ENCODE assay signal across 15 cellular contexts in genomic region chr11:75293903-75294302, GRCh38. TPM values are rescaled to one million over a fixed set of nuclear protein-coding genes. Genes with fewer than 3 reads are reported as not detected.
DNase-seq lines count a peak whose midpoint lies in the region; ATAC-seq lines count a peak whose summit lies in the region.
"Had no signal": no experiment of that assay in that cellular context is flagged by ENCODE, and none has a peak within 500 bp of the region (broad histone marks: within the 10 kb centered on the region; RNA-seq: fewer than 3 reads in every experiment).

No MANE protein-coding gene starts in this region.

- H3K27me3 Mint-ChIP-seq in T-cell (no peaks in the 10 kb centered on the region), immature natural killer cell (ENCODE audit: low read depth in 3 of 3) (peaks cover 0 to 7% (median 0%) of the 10 kb centered on the region in 3 donors)

- peak overlapping the region; percentile 25 to 34 for H3K27ac Mint-ChIP-seq in T-cell
- peak overlapping the region in 4 of 6 donors; percentile 49 to 76 (median 54) for H3K27ac Mint-ChIP-seq in immature natural killer cell

- no peak overlapping the region for H3K4me3 Mint-ChIP-seq in T-cell
- peak overlapping the region in 1 of 5 donors; percentile 8 for H3K4me3 Mint-ChIP-seq in immature natural killer cell

- peaks cover 10 to 27% (median 25%) of the 10 kb centered on the region in 3 donors for H3K4me1 Mint-ChIP-seq in T-cell
- peaks cover 65 to 81% of the 10 kb centered on the region in 2 donors for H3K4me1 Mint-ChIP-seq in immature natural killer cell

- ATAC-seq in T-cell (replicated peaks in 1 of 4): no peak
- ATAC-seq in HG03095 (IDR thresholded peaks at IDR 0.05; ENCODE audit: unreplicated experiment): no peak

- CTCF ChIA-PET in T-cell (lab: Charles Lee): interaction anchor here in 1 of 2 donors (0.6 kb wide), 1 partner anchor 19 kb away, joined by 3 read pairs; no protein-coding TSS in a partner anchor

- H3K9me3 Mint-ChIP-seq in T-cell (no peaks in the 10 kb centered on the region), immature natural killer cell (no peaks in the 10 kb centered on the region)

- H3K36me3 Mint-ChIP-seq in T-cell (peaks cover 18% of the 10 kb centered on the region), immature natural killer cell (peaks cover 7 to 18% (median 12%) of the 10 kb centered on the region in 3 donors)

- DNase-seq in DMS 273 (lab: John Stamatoyannopoulos, UW; ENCODE audit: unreplicated experiment) (peak; percentile 18), DMS 273 treated with DMSO at 0.1 percent for 48 hours (lab: John Stamatoyannopoulos, UW) (no peak), EH (ENCODE audit: low read depth) (peak; percentile 7), T-cell (no peak), immature natural killer cell (no peak), SW 1271 (lab: John Stamatoyannopoulos, UW) (no peak), kidney glomerular epithelial cell (lab: John Stamatoyannopoulos, UW) (no peak)
- DNase-seq: C1 segment of cervical spinal cord, KBM-7, MV-4-11, NCI-H1436, NCI-H2171 treated with DMSO at 0.1 percent for 48 hours, NCI-H774 had no signal

- POLR2A ChIA-PET in T-cell (lab: Charles Lee): no interaction called here

RNA-seq across cellular contexts. Expression of gene TPBGL, which starts 53.3 kb away (rescaled TPM):
- under 1 TPM; 0.13 to 0.59 (median 0.47) TPM for total RNA-seq in T-cell
- polyA plus RNA-seq in immature natural killer cell: under 1 TPM in 1 of 3 donors, not detected in 2; 0.13 TPM
- total RNA-seq: NCI-H460 had no signal

RNA-seq across cellular contexts. Expression of gene ARRB1, which starts 57.6 kb away (rescaled TPM):
- 10 to 100 TPM; 37.2 to 57.3 (median 47.3) TPM for total RNA-seq in T-cell
- polyA plus RNA-seq in immature natural killer cell: 10 to 100 TPM; 28.7 to 51.1 (median 41.5) TPM

Comparison
In these comparisons a context has a peak if more than half of its experiments do, and no peak if none do; other contexts are left out.
1. DNase-seq: peak in DMS 273 (single experiment) and EH (single experiment); none in DMS 273 treated with DMSO at 0.1 percent for 48 hours (single experiment), T-cell (0 of 34), immature natural killer cell (0 of 3), SW 1271 (0 of 2) and kidney glomerular epithelial cell (single experiment).